In the genomic region with DNA sequence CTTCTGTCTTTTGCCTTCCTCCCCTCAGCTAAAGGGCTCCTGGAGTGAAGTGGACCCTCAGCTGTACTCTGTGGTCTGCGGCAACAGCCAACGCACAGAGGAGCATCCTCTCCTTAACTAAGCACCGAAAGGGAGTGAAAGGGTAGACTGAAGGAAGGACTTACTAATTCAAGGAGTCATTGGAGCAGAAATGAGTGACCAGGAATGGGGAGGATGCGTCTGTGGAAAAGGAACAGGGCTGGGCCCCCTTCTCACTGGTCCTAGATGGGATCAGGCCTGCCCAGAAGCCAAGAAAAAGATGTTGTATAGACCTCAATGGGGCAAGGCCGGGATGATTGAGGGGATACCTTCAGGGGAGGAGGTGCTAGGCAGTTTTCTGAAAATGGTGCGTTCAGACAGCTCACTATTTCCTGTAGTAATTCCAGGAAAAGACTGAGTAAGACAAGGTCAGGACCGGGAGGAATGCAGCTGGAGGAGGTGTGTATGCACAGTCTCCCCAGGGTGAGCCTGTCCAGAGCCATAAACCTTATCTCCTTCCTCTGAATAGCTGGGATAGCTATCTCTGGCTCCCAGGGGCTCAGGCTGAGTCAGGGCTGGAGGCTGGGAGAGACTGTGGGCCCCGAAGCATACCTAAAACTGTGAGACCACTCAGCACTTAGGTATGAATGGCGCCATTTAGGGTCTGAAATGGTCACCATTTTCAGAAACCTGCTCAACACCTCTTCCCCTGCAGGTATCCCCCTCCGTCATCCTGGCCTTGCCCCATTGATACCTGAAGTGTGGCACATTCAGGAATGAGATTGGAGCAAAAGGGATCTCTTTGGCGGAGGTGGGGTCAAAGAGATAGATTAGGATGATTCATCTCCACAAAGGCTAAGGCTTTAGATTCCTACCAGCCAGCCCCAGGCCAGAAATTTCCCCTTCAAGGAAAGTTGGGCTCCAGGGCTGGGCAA, we compare ENCODE assay signal across 1 cellular context.
TF ChIP-seq lines count a peak whose summit lies in the region.

No MANE protein-coding gene starts in this region.

TF ChIP-seq in A549, 52 proteins besides CTCF, POLR2A, EP300 and RAD21 (continued from another document):
- TF ChIP-seq, protein P1, sequence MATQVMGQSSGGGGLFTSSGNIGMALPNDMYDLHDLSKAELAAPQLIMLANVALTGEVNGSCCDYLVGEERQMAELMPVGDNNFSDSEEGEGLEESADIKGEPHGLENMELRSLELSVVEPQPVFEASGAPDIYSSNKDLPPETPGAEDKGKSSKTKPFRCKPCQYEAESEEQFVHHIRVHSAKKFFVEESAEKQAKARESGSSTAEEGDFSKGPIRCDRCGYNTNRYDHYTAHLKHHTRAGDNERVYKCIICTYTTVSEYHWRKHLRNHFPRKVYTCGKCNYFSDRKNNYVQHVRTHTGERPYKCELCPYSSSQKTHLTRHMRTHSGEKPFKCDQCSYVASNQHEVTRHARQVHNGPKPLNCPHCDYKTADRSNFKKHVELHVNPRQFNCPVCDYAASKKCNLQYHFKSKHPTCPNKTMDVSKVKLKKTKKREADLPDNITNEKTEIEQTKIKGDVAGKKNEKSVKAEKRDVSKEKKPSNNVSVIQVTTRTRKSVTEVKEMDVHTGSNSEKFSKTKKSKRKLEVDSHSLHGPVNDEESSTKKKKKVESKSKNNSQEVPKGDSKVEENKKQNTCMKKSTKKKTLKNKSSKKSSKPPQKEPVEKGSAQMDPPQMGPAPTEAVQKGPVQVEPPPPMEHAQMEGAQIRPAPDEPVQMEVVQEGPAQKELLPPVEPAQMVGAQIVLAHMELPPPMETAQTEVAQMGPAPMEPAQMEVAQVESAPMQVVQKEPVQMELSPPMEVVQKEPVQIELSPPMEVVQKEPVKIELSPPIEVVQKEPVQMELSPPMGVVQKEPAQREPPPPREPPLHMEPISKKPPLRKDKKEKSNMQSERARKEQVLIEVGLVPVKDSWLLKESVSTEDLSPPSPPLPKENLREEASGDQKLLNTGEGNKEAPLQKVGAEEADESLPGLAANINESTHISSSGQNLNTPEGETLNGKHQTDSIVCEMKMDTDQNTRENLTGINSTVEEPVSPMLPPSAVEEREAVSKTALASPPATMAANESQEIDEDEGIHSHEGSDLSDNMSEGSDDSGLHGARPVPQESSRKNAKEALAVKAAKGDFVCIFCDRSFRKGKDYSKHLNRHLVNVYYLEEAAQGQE (IDR thresholded peaks at IDR 0.05) = no peak
- TF ChIP-seq HOXB5 (CRISPR knock-in tag; IDR thresholded peaks at IDR 0.05) = peak; percentile 77
- no peak for TF ChIP-seq SREBF2 (IDR thresholded peaks at IDR 0.05)
- no peak for TF ChIP-seq CBX8 (IDR thresholded peaks at IDR 0.05)
- TF ChIP-seq FOSB (CRISPR knock-in tag; IDR thresholded peaks at IDR 0.05) = no peak
- 0 out of 2 replicates have a peak, but pooled peaks have one; percentile 38 for TF ChIP-seq EHF (CRISPR knock-in tag; IDR thresholded peaks at IDR 0.05)
- no peak for TF ChIP-seq EHMT2 (IDR thresholded peaks at IDR 0.05; ENCODE audit: low read depth)
- no peak for TF ChIP-seq NPAS2 (CRISPR knock-in tag; IDR thresholded peaks at IDR 0.05; ENCODE audit: borderline replicate concordance)
- TF ChIP-seq CHD4 (IDR thresholded peaks at IDR 0.05; ENCODE audit: borderline replicate concordance) = no peak
- no peak; the same call in 1 of the 2 replicates for TF ChIP-seq HDAC2 (IDR thresholded peaks at IDR 0.05)
- no peak; the same call in 1 of the 2 replicates for TF ChIP-seq FOSL2 (IDR thresholded peaks at IDR 0.05)
- TF ChIP-seq FOSL2 (CRISPR knock-in tag; IDR thresholded peaks at IDR 0.05) = peak; percentile 87
- TF ChIP-seq, protein P2, sequence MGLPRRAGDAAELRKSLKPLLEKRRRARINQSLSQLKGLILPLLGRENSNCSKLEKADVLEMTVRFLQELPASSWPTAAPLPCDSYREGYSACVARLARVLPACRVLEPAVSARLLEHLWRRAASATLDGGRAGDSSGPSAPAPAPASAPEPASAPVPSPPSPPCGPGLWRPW (IDR thresholded peaks at IDR 0.05) = no peak
- no peak; the same call in 1 of the 2 replicates for TF ChIP-seq ZNF302 (CRISPR knock-in tag; IDR thresholded peaks at IDR 0.05)
- no peak for TF ChIP-seq RFX5 (IDR thresholded peaks at IDR 0.05)
- TF ChIP-seq ESRRA (IDR thresholded peaks at IDR 0.05; ENCODE audit: borderline replicate concordance, low read length) = no peak
- peak in 1 of 2 experiments; percentile 30; a peak in 1 of 4 replicates for TF ChIP-seq CEBPB (IDR thresholded peaks at IDR 0.05)
- TF ChIP-seq, protein P3, sequence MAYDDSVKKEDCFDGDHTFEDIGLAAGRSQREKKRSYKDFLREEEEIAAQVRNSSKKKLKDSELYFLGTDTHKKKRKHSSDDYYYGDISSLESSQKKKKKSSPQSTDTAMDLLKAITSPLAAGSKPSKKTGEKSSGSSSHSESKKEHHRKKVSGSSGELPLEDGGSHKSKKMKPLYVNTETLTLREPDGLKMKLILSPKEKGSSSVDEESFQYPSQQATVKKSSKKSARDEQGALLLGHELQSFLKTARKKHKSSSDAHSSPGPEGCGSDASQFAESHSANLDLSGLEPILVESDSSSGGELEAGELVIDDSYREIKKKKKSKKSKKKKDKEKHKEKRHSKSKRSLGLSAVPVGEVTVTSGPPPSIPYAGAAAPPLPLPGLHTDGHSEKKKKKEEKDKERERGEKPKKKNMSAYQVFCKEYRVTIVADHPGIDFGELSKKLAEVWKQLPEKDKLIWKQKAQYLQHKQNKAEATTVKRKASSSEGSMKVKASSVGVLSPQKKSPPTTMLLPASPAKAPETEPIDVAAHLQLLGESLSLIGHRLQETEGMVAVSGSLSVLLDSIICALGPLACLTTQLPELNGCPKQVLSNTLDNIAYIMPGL (CRISPR knock-in tag; IDR thresholded peaks at IDR 0.05; ENCODE audit: borderline replicate concordance) = no peak; the same call in 1 of the 2 replicates
- TF ChIP-seq, protein P4, sequence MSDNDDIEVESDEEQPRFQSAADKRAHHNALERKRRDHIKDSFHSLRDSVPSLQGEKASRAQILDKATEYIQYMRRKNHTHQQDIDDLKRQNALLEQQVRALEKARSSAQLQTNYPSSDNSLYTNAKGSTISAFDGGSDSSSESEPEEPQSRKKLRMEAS (IDR thresholded peaks at IDR 0.05) = peak; percentile 67
- peak; percentile 66 for TF ChIP-seq MAFK (IDR thresholded peaks at IDR 0.05; ENCODE audit: partially characterized antibody)
- TF ChIP-seq CBX2 (IDR thresholded peaks at IDR 0.05; ENCODE audit: borderline replicate concordance, low read depth) = no peak
- no peak for TF ChIP-seq BHLHE40 (IDR thresholded peaks at IDR 0.05; ENCODE audit: low read depth, low read length)
- TF ChIP-seq, protein P5, sequence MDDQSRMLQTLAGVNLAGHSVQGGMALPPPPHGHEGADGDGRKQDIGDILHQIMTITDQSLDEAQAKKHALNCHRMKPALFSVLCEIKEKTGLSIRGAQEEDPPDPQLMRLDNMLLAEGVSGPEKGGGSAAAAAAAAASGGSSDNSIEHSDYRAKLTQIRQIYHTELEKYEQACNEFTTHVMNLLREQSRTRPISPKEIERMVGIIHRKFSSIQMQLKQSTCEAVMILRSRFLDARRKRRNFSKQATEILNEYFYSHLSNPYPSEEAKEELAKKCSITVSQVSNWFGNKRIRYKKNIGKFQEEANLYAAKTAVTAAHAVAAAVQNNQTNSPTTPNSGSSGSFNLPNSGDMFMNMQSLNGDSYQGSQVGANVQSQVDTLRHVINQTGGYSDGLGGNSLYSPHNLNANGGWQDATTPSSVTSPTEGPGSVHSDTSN (IDR thresholded peaks at IDR 0.05) = 0 out of 2 replicates have a peak, but pooled peaks have one; percentile 48
- TF ChIP-seq HOXA7 (CRISPR knock-in tag; IDR thresholded peaks at IDR 0.05) = peak; percentile 55; the same call in 1 of the 2 replicates
- no peak for TF ChIP-seq ZFP36 (IDR thresholded peaks at IDR 0.05; ENCODE audit: borderline replicate concordance, partially characterized antibody)
- no peak; the same call in 1 of the 2 replicates for TF ChIP-seq KDM1A (IDR thresholded peaks at IDR 0.05; ENCODE audit: low read depth)
- no peak for TF ChIP-seq HEYL (CRISPR knock-in tag; IDR thresholded peaks at IDR 0.05)
- no peak for TF ChIP-seq MYC (IDR thresholded peaks at IDR 0.05; ENCODE audit: borderline replicate concordance, low read length)
- TF ChIP-seq KDM5A (IDR thresholded peaks at IDR 0.05) = no peak
- TF ChIP-seq TP53 (CRISPR knock-in tag; IDR thresholded peaks at IDR 0.05) = peak; percentile 54; the same call in 1 of the 2 replicates
- TF ChIP-seq, protein P6, sequence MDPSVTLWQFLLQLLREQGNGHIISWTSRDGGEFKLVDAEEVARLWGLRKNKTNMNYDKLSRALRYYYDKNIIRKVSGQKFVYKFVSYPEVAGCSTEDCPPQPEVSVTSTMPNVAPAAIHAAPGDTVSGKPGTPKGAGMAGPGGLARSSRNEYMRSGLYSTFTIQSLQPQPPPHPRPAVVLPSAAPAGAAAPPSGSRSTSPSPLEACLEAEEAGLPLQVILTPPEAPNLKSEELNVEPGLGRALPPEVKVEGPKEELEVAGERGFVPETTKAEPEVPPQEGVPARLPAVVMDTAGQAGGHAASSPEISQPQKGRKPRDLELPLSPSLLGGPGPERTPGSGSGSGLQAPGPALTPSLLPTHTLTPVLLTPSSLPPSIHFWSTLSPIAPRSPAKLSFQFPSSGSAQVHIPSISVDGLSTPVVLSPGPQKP (IDR thresholded peaks at IDR 0.05; ENCODE audit: low read depth, low read length) = no peak
- TF ChIP-seq RNF2 (IDR thresholded peaks at IDR 0.05; ENCODE audit: borderline replicate concordance, low read depth) = no peak
- no peak for TF ChIP-seq MAZ (IDR thresholded peaks at IDR 0.05; ENCODE audit: borderline replicate concordance, low read depth, low read length)
- no peak for TF ChIP-seq RARB (CRISPR knock-in tag; IDR thresholded peaks at IDR 0.05)
- no peak for TF ChIP-seq TFCP2L1 (CRISPR knock-in tag; IDR thresholded peaks at IDR 0.05)
- TF ChIP-seq CHD2 (IDR thresholded peaks at IDR 0.05; ENCODE audit: low read length, partially characterized antibody) = no peak
- peak; percentile 73 for TF ChIP-seq JUNB (IDR thresholded peaks at IDR 0.05)
- TF ChIP-seq ZSCAN20 (CRISPR knock-in tag; IDR thresholded peaks at IDR 0.05) = no peak
- no peak for TF ChIP-seq POLR2AphosphoS2 (conservative IDR thresholded peaks at IDR 0.05; ENCODE audit: low read length)
- TF ChIP-seq PHF8 (IDR thresholded peaks at IDR 0.05; ENCODE audit: borderline replicate concordance, low read depth) = no peak
- TF ChIP-seq, protein P7, sequence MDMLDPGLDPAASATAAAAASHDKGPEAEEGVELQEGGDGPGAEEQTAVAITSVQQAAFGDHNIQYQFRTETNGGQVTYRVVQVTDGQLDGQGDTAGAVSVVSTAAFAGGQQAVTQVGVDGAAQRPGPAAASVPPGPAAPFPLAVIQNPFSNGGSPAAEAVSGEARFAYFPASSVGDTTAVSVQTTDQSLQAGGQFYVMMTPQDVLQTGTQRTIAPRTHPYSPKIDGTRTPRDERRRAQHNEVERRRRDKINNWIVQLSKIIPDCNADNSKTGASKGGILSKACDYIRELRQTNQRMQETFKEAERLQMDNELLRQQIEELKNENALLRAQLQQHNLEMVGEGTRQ (IDR thresholded peaks at IDR 0.05) = no peak
- 0 out of 3 replicates have a peak, but pooled peaks have one; percentile 15 for TF ChIP-seq SMC3 (IDR thresholded peaks at IDR 0.05)
- TF ChIP-seq, protein P8, sequence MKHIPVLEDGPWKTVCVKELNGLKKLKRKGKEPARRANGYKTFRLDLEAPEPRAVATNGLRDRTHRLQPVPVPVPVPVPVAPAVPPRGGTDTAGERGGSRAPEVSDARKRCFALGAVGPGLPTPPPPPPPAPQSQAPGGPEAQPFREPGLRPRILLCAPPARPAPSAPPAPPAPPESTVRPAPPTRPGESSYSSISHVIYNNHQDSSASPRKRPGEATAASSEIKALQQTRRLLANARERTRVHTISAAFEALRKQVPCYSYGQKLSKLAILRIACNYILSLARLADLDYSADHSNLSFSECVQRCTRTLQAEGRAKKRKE (CRISPR knock-in tag; IDR thresholded peaks at IDR 0.05; ENCODE audit: low read depth) = peak; percentile 42; the same call in 1 of the 2 replicates
